In genomic region chr2:240287011-240287410, GRCh38 we compare ENCODE assay signal across 1 cellular context.
TF ChIP-seq lines count a peak whose summit lies in the region.

No MANE protein-coding gene starts in this region.

TF ChIP-seq in H1, 55 proteins besides CTCF, POLR2A, EP300 and RAD21:
- TF ChIP-seq NRF1 (IDR thresholded peaks at IDR 0.05; ENCODE audit: low read depth, low read length) (no peak), NANOG (IDR thresholded peaks at IDR 0.05; ENCODE audit: insufficient read depth, low read depth, low read length, poor library complexity, severe bottlenecking) (no peak), SAP30 (IDR thresholded peaks at IDR 0.05; ENCODE audit: insufficient read depth, insufficient replicate concordance, low read length) (no peak), RFX5 (IDR thresholded peaks at IDR 0.05; ENCODE audit: borderline replicate concordance, low read depth, low read length) (no peak), JUN (IDR thresholded peaks at IDR 0.05; ENCODE audit: low read depth, low read length) (no peak), POU5F1 (IDR thresholded peaks at IDR 0.05; ENCODE audit: low read depth, low read length) (no peak), E2F6 (IDR thresholded peaks at IDR 0.05) (no peak), SIN3A (conservative IDR thresholded peaks at IDR 0.05 in 1 of 2, IDR thresholded peaks at IDR 0.05 in 1 of 2; ENCODE audit: low read depth in 1 of 2, low read length in 2 of 2) (no peak)
